9 cellular contexts compared by ENCODE assay signal in genomic region chr5:34538026-34538672, GRCh38.
DNase-seq lines count a peak whose midpoint lies in the region; ATAC-seq and TF ChIP-seq lines count a peak whose summit lies in the region.
"Had no signal": no experiment of that assay in that cellular context is flagged by ENCODE, and none has a peak within 500 bp of the region (broad histone marks: within the 10 kb centered on the region; RNA-seq: fewer than 3 reads in every experiment).

No MANE protein-coding gene starts in this region.

- H3K27me3 Mint-ChIP-seq in activated CD4-positive, alpha-beta T cell treated with anti-CD3 and anti-CD28 coated beads for 36 hours: peaks cover 32% of the 10 kb centered on the region
- peaks cover 3% of the 10 kb centered on the region for H3K27me3 Mint-ChIP-seq in activated CD4-positive, alpha-beta T cell treated with anti-CD3 and anti-CD28 coated beads, Interleukin-2, amount 10 ng/mL, durations not matched to agents 24 days and 14 days

- H3K4me3 Mint-ChIP-seq in activated CD4-positive, alpha-beta T cell treated with anti-CD3 and anti-CD28 coated beads for 36 hours: no peak overlapping the region
- H3K4me3 Mint-ChIP-seq in activated CD4-positive, alpha-beta T cell treated with anti-CD3 and anti-CD28 coated beads, Interleukin-2, amount 10 ng/mL, durations not matched to agents 24 days and 14 days: no peak overlapping the region

- H3K27ac ChIP-seq in fibroblast of lung (ENCODE audit: insufficient read depth, low read length) (no peak overlapping the region), ovary (no peak overlapping the region), Peyer's patch (no peak overlapping the region)
- H3K27ac ChIP-seq: BLaER1 treated with 17β-estradiol and CSF1 and Interleukin-3, amounts not matched to agents 10 nM and 100 nM had no signal

- intact Hi-C loops in activated CD4-positive, alpha-beta T cell treated with anti-CD3 and anti-CD28 coated beads for 36 hours (cut with DNase I, micrococcal nuclease): loop anchor here in 1 of 2 experiments (1.0 kb wide), 1 partner anchor 52 kb away; no protein-coding TSS in a partner anchor
- intact Hi-C loops in activated CD4-positive, alpha-beta T cell treated with anti-CD3 and anti-CD28 coated beads, Interleukin-2, amount 10 ng/mL, durations not matched to agents 24 days and 14 days (cut with micrococcal nuclease): loop anchor here (2.0 kb wide), 1 partner anchor 51 kb away; no protein-coding TSS in a partner anchor
- intact Hi-C loops in ovary (cut with DNase I): no loop called here

- H3K4me1 ChIP-seq in fibroblast of lung (ENCODE audit: control insufficient read depth, extremely low read depth, insufficient read depth, low read length) (peaks cover 14% of the 10 kb centered on the region), ovary (ENCODE audit: insufficient read depth) (no peaks in the 10 kb centered on the region), Peyer's patch (no peaks in the 10 kb centered on the region)
- H3K4me1 ChIP-seq: BLaER1 treated with 17β-estradiol and CSF1 and Interleukin-3, amounts not matched to agents 10 nM and 100 nM had no signal

- no peak overlapping the region for H3K4me2 ChIP-seq in fibroblast of lung (ENCODE audit: extremely low read depth, insufficient read depth, low read length)
- H3K4me2 ChIP-seq: BLaER1 treated with 17β-estradiol and CSF1 and Interleukin-3, amounts not matched to agents 10 nM and 100 nM had no signal

- H3K79me2 ChIP-seq in fibroblast of lung (ENCODE audit: control insufficient read depth, insufficient read depth, low read length): no peaks in the 10 kb centered on the region

- peaks cover 2% of the 10 kb centered on the region for H3K9me3 Mint-ChIP-seq in activated CD4-positive, alpha-beta T cell treated with anti-CD3 and anti-CD28 coated beads for 36 hours (ENCODE audit: low read depth)
- no peaks in the 10 kb centered on the region for H3K9me3 Mint-ChIP-seq in activated CD4-positive, alpha-beta T cell treated with anti-CD3 and anti-CD28 coated beads, Interleukin-2, amount 10 ng/mL, durations not matched to agents 24 days and 14 days

- H2AFZ ChIP-seq in fibroblast of lung (ENCODE audit: low read length): no peak overlapping the region

- no peak for TF ChIP-seq POLR2A in ovary (IDR thresholded peaks at IDR 0.05)
- TF ChIP-seq POLR2A in Peyer's patch (IDR thresholded peaks at IDR 0.05): no peak

- H3K9me3 ChIP-seq in fibroblast of lung (ENCODE audit: control insufficient read depth, insufficient read depth, low read depth, low read length): no peaks in the 10 kb centered on the region
- H3K9me3 ChIP-seq in ovary: no peaks in the 10 kb centered on the region
- no peaks in the 10 kb centered on the region for H3K9me3 ChIP-seq in Peyer's patch

- TF ChIP-seq EP300 in ovary (IDR thresholded peaks at IDR 0.05): no peak

- CTCF ChIA-PET in activated CD4-positive, alpha-beta T cell treated with anti-CD3 and anti-CD28 coated beads for 36 hours (lab: Charles Lee): interaction anchor here (0.6 to 3.3 kb wide), 8 partner anchors 10 to 63 kb away, joined by 3 to 27 read pairs (median 4); no protein-coding TSS in a partner anchor

- no peaks in the 10 kb centered on the region for H3K36me3 Mint-ChIP-seq in activated CD4-positive, alpha-beta T cell treated with anti-CD3 and anti-CD28 coated beads for 36 hours (ENCODE audit: low read depth)
- H3K36me3 Mint-ChIP-seq in activated CD4-positive, alpha-beta T cell treated with anti-CD3 and anti-CD28 coated beads, Interleukin-2, amount 10 ng/mL, durations not matched to agents 24 days and 14 days (ENCODE audit: low read depth): no peaks in the 10 kb centered on the region

- no peak for ATAC-seq in activated CD4-positive, alpha-beta T cell treated with anti-CD3 and anti-CD28 coated beads for 36 hours
- no peak for ATAC-seq in GM21360 (IDR thresholded peaks at IDR 0.05; ENCODE audit: unreplicated experiment)

- TF ChIP-seq CTCF in fibroblast of lung (conservative IDR thresholded peaks at IDR 0.05 in 1 of 2, IDR thresholded peaks at IDR 0.05 in 1 of 2; ENCODE audit: low read depth in 1 of 2, low read length in 2 of 2) (peak; percentile 43 to 50), ovary (IDR thresholded peaks at IDR 0.05) (no peak), Peyer's patch (IDR thresholded peaks at IDR 0.05) (peak in 2 of 6 experiments; percentile 9 to 20)

- H4K20me1 ChIP-seq in fibroblast of lung (ENCODE audit: control insufficient read depth, extremely low read depth, insufficient read depth, low read length): no peaks in the 10 kb centered on the region
- H4K20me1 ChIP-seq: BLaER1 treated with 17β-estradiol and CSF1 and Interleukin-3, amounts not matched to agents 10 nM and 100 nM had no signal

- DNase-seq in activated CD4-positive, alpha-beta T cell treated with anti-CD3 and anti-CD28 coated beads for 36 hours: peak; percentile 55
- DNase-seq in activated CD4-positive, alpha-beta T cell treated with anti-CD3 and anti-CD28 coated beads, Interleukin-2, amount 10 ng/mL, durations not matched to agents 24 days and 14 days: no peak
- peak; percentile 15 for DNase-seq in NOMO-1 treated with dmso at 0.1 percent for 144 hours (lab: John Stamatoyannopoulos, UW; ENCODE audit: unreplicated experiment)
- no peak for DNase-seq in fibroblast of lung (ENCODE audit: low read depth in 2 of 2)
- DNase-seq in stimulated activated CD4-positive, alpha-beta T cell treated with anti-CD3 and anti-CD28 coated beads, Interleukin-4, amount 100 ng/mL, for 48 hours (ENCODE audit: low read depth in 2 of 2): peak; percentile 31 to 34
- no peak for DNase-seq in ovary
- DNase-seq in Peyer's patch: no peak

- H3K4me3 ChIP-seq in fibroblast of lung (replicated peaks in 1 of 4; ENCODE audit: control extremely low read depth in 1 of 4, insufficient read depth in 1 of 4, low read depth in 3 of 4, low read length in 4 of 4): no peak overlapping the region
- no peak overlapping the region for H3K4me3 ChIP-seq in ovary
- no peak overlapping the region for H3K4me3 ChIP-seq in Peyer's patch
- H3K4me3 ChIP-seq: BLaER1 treated with 17β-estradiol and CSF1 and Interleukin-3, amounts not matched to agents 10 nM and 100 nM had no signal

- H3K36me3 ChIP-seq in fibroblast of lung (ENCODE audit: control insufficient read depth, insufficient read depth, low read length): no peaks in the 10 kb centered on the region
- no peaks in the 10 kb centered on the region for H3K36me3 ChIP-seq in ovary
- H3K36me3 ChIP-seq in Peyer's patch: no peaks in the 10 kb centered on the region
- H3K36me3 ChIP-seq: BLaER1 treated with 17β-estradiol and CSF1 and Interleukin-3, amounts not matched to agents 10 nM and 100 nM had no signal

- H3K27me3 ChIP-seq in fibroblast of lung (ENCODE audit: control insufficient read depth, insufficient read depth, low read length) (no peaks in the 10 kb centered on the region), ovary (no peaks in the 10 kb centered on the region), Peyer's patch (no peaks in the 10 kb centered on the region)
- H3K27me3 ChIP-seq: BLaER1 treated with 17β-estradiol and CSF1 and Interleukin-3, amounts not matched to agents 10 nM and 100 nM had no signal

- POLR2A ChIA-PET in activated CD4-positive, alpha-beta T cell treated with anti-CD3 and anti-CD28 coated beads for 36 hours (lab: Charles Lee): interaction anchor here (0.7 to 1.1 kb wide), 2 partner anchors 56 to 668 kb away, joined by 3 to 5 read pairs; no protein-coding TSS in a partner anchor

- H3K27ac Mint-ChIP-seq in activated CD4-positive, alpha-beta T cell treated with anti-CD3 and anti-CD28 coated beads for 36 hours: no peak overlapping the region
- no peak overlapping the region for H3K27ac Mint-ChIP-seq in activated CD4-positive, alpha-beta T cell treated with anti-CD3 and anti-CD28 coated beads, Interleukin-2, amount 10 ng/mL, durations not matched to agents 24 days and 14 days

- peaks cover 47% of the 10 kb centered on the region for H3K4me1 Mint-ChIP-seq in activated CD4-positive, alpha-beta T cell treated with anti-CD3 and anti-CD28 coated beads for 36 hours
- peaks cover 7% of the 10 kb centered on the region for H3K4me1 Mint-ChIP-seq in activated CD4-positive, alpha-beta T cell treated with anti-CD3 and anti-CD28 coated beads, Interleukin-2, amount 10 ng/mL, durations not matched to agents 24 days and 14 days

- WGBS in ovary, 3 donors: 85 to 93% (median 88%) methylated on average over 3 of the region's 3 CpGs

- no peak overlapping the region for H3K9ac ChIP-seq in fibroblast of lung (ENCODE audit: insufficient read depth, low read length)
- H3K9ac ChIP-seq: BLaER1 treated with 17β-estradiol and CSF1 and Interleukin-3, amounts not matched to agents 10 nM and 100 nM had no signal

Comparison
In these comparisons a context has a peak if more than half of its experiments do, and no peak if none do; other contexts are left out.
1. DNase-seq: peak in activated CD4-positive, alpha-beta T cell treated with anti-CD3 and anti-CD28 coated beads for 36 hours (single experiment), NOMO-1 treated with dmso at 0.1 percent for 144 hours (single experiment) and stimulated activated CD4-positive, alpha-beta T cell treated with anti-CD3 and anti-CD28 coated beads, Interleukin-4, amount 100 ng/mL, for 48 hours (2 of 2); none in activated CD4-positive, alpha-beta T cell treated with anti-CD3 and anti-CD28 coated beads, Interleukin-2, amount 10 ng/mL, durations not matched to agents 24 days and 14 days (single experiment), fibroblast of lung (0 of 2), ovary (0 of 5) and Peyer's patch (0 of 3).
2. CTCF ChIP-seq: peak in fibroblast of lung (2 of 2); none in ovary (0 of 3).